Comparison of ENCODE assay signal across 15 cellular contexts in the genomic region with DNA sequence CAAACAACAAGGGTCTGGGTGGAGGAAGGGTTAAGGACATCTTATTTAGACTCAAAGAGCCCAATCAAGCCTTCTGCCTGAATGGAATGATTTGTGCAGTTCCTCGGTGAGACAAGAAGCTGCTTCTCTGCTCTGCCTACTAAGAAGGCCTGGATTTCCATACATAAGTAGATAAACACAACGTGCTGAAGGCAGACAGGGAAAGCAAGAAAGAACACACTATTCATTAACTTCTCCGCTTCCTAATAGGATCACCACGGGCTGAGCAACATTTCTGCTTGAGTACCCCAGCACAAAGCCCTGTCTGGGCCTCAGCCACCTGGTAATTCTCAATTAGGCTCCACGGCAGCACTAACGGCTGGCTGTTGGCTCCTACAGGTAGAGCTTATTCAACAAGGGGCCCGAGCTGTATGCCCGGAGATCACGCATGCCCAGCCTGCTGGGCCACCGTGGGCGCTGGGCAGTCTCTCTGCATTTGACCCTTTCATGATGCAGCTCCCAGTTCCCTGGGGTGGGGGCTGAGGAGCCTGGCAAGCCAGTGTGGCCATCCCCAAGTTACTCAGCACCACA.
A peak's percentile ranks its signal among the peaks of the same experiment; 100 is the strongest.
DNase-seq lines count a peak whose midpoint lies in the region; ATAC-seq, FAIRE-seq and TF ChIP-seq lines count a peak whose summit lies in the region.
"Had no signal": no experiment of that assay in that cellular context is flagged by ENCODE, and none has a peak within 500 bp of the region (broad histone marks: within the 10 kb centered on the region; RNA-seq: fewer than 3 reads in every experiment).

No MANE protein-coding gene starts in this region.

- DNase-seq in GM19239 (ENCODE audit: insufficient read length, low spot score) (peak; percentile 26), NCI-H146 treated with DMSO at 0.1 percent for 48 hours (lab: John Stamatoyannopoulos, UW; ENCODE audit: unreplicated experiment) (peak; percentile 64), aorta (no peak), endothelial cell (ENCODE audit: low spot score) (no peak)
- DNase-seq in activated naive CD8-positive, alpha-beta T cell treated with anti-CD3 and anti-CD28 coated beads, Interleukin-2, amount 50 U/mL, for 24 hours = no peak
- DNase-seq in activated naive CD4-positive, alpha-beta T cell treated with anti-CD3 and anti-CD28 coated beads for 36 hours = no peak
- DNase-seq: colonic mucosa, EL, lower lobe of right lung, NCI-H226 had no signal

- no peaks in the 10 kb centered on the region for H3K4me1 ChIP-seq in aorta (ENCODE audit: control insufficient read depth in 1 of 2, insufficient read depth in 2 of 2, low read length in 2 of 2)
- H3K4me1 ChIP-seq: colonic mucosa, lower lobe of right lung had no signal

- peaks cover 2% of the 10 kb centered on the region for H3K9me3 ChIP-seq in aorta (ENCODE audit: control insufficient read depth, low read length)
- H3K9me3 ChIP-seq: colonic mucosa, lower lobe of right lung had no signal

- TF ChIP-seq CTCF in nephron (IDR thresholded peaks at IDR 0.05; ENCODE audit: unreplicated experiment in 3 of 3) = no peak
- no peak for TF ChIP-seq CTCF in endothelial cell (IDR thresholded peaks at IDR 0.05; ENCODE audit: unreplicated experiment)

- no peaks in the 10 kb centered on the region for H3K36me3 Mint-ChIP-seq in activated naive CD8-positive, alpha-beta T cell treated with anti-CD3 and anti-CD28 coated beads, Interleukin-2, amount 50 U/mL, for 24 hours (ENCODE audit: low read depth)
- H3K36me3 Mint-ChIP-seq in nephron (ENCODE audit: low read depth) (no peaks in the 10 kb centered on the region), endothelial cell (ENCODE audit: low read depth, unreplicated experiment) (peaks cover 11% of the 10 kb centered on the region)
- no peaks in the 10 kb centered on the region for H3K36me3 Mint-ChIP-seq in activated naive CD4-positive, alpha-beta T cell treated with anti-CD3 and anti-CD28 coated beads for 36 hours (ENCODE audit: low read depth)

- no peaks in the 10 kb centered on the region for H3K36me3 ChIP-seq in aorta (ENCODE audit: control insufficient read depth in 1 of 2, insufficient read depth in 2 of 2, low read length in 1 of 2)
- H3K36me3 ChIP-seq: colonic mucosa, lower lobe of right lung had no signal

- CTCF ChIA-PET in activated naive CD4-positive, alpha-beta T cell treated with anti-CD3 and anti-CD28 coated beads for 36 hours (lab: Charles Lee) = no interaction called here

- H3K27me3 Mint-ChIP-seq in activated naive CD8-positive, alpha-beta T cell treated with anti-CD3 and anti-CD28 coated beads, Interleukin-2, amount 50 U/mL, for 24 hours = no peaks in the 10 kb centered on the region
- H3K27me3 Mint-ChIP-seq in nephron (ENCODE audit: low read depth) = peaks cover 7% of the 10 kb centered on the region
- H3K27me3 Mint-ChIP-seq in endothelial cell (ENCODE audit: unreplicated experiment) = peaks cover 6% of the 10 kb centered on the region
- H3K27me3 Mint-ChIP-seq in activated naive CD4-positive, alpha-beta T cell treated with anti-CD3 and anti-CD28 coated beads for 36 hours (ENCODE audit: low read depth) = peaks cover 2% of the 10 kb centered on the region

- no peak overlapping the region for H3K27ac Mint-ChIP-seq in activated naive CD8-positive, alpha-beta T cell treated with anti-CD3 and anti-CD28 coated beads, Interleukin-2, amount 50 U/mL, for 24 hours
- H3K27ac Mint-ChIP-seq in nephron = peak overlapping the region; percentile 55 to 84 (median 79)
- H3K27ac Mint-ChIP-seq in endothelial cell (ENCODE audit: unreplicated experiment) = no peak overlapping the region
- no peak overlapping the region for H3K27ac Mint-ChIP-seq in activated naive CD4-positive, alpha-beta T cell treated with anti-CD3 and anti-CD28 coated beads for 36 hours
- H3K27ac Mint-ChIP-seq: GM23338 had no signal

- H3K9me3 Mint-ChIP-seq in activated naive CD8-positive, alpha-beta T cell treated with anti-CD3 and anti-CD28 coated beads, Interleukin-2, amount 50 U/mL, for 24 hours = peaks cover 4% of the 10 kb centered on the region
- peaks cover 16% of the 10 kb centered on the region for H3K9me3 Mint-ChIP-seq in nephron
- H3K9me3 Mint-ChIP-seq in endothelial cell (ENCODE audit: unreplicated experiment) = peaks cover 25% of the 10 kb centered on the region
- H3K9me3 Mint-ChIP-seq in activated naive CD4-positive, alpha-beta T cell treated with anti-CD3 and anti-CD28 coated beads for 36 hours = peaks cover 4% of the 10 kb centered on the region

- H3K27me3 ChIP-seq in aorta (ENCODE audit: control insufficient read depth in 1 of 2, insufficient read depth in 2 of 2, low read length in 1 of 2) = no peaks in the 10 kb centered on the region
- H3K27me3 ChIP-seq: colonic mucosa had no signal

- intact Hi-C loops in aorta (cut with DNase I) = no loop called here
- intact Hi-C loops in activated naive CD4-positive, alpha-beta T cell treated with anti-CD3 and anti-CD28 coated beads for 36 hours (cut with micrococcal nuclease) = no loop called here

- H3K4me3 ChIP-seq in aorta (ENCODE audit: low read length in 2 of 2) = no peak overlapping the region
- H3K4me3 ChIP-seq: colonic mucosa, GM23338, lower lobe of right lung had no signal

- FAIRE-seq in GM19239 (lab: Jason Lieb, UNC) = no peak

- ATAC-seq in activated naive CD8-positive, alpha-beta T cell treated with anti-CD3 and anti-CD28 coated beads, Interleukin-2, amount 50 U/mL, for 24 hours = peak; percentile 18
- no peak for ATAC-seq in aorta (ENCODE audit: low FRiP score)
- no peak for ATAC-seq in GM21723 (IDR thresholded peaks at IDR 0.05; ENCODE audit: unreplicated experiment)
- ATAC-seq: GM23338, lower lobe of right lung had no signal

- 67% methylated on average over 11 of the region's 11 CpGs for WGBS in aorta, 2 donors

- H3K4me1 Mint-ChIP-seq in activated naive CD8-positive, alpha-beta T cell treated with anti-CD3 and anti-CD28 coated beads, Interleukin-2, amount 50 U/mL, for 24 hours = peaks cover 17% of the 10 kb centered on the region
- H3K4me1 Mint-ChIP-seq in nephron = peaks cover 16% of the 10 kb centered on the region
- H3K4me1 Mint-ChIP-seq in endothelial cell (ENCODE audit: unreplicated experiment) = no peaks in the 10 kb centered on the region
- H3K4me1 Mint-ChIP-seq in activated naive CD4-positive, alpha-beta T cell treated with anti-CD3 and anti-CD28 coated beads for 36 hours (ENCODE audit: low read depth) = peaks cover 9% of the 10 kb centered on the region
- H3K4me1 Mint-ChIP-seq: GM23338 had no signal

- H3K4me3 Mint-ChIP-seq in activated naive CD8-positive, alpha-beta T cell treated with anti-CD3 and anti-CD28 coated beads, Interleukin-2, amount 50 U/mL, for 24 hours = no peak overlapping the region
- no peak overlapping the region for H3K4me3 Mint-ChIP-seq in nephron
- H3K4me3 Mint-ChIP-seq in endothelial cell (ENCODE audit: unreplicated experiment) = no peak overlapping the region
- H3K4me3 Mint-ChIP-seq in activated naive CD4-positive, alpha-beta T cell treated with anti-CD3 and anti-CD28 coated beads for 36 hours = no peak overlapping the region
- H3K4me3 Mint-ChIP-seq: GM23338, neural crest cell had no signal

- H3K27ac ChIP-seq in aorta (ENCODE audit: low read depth in 1 of 2, low read length in 2 of 2) = no peak overlapping the region
- H3K27ac ChIP-seq: colonic mucosa, lower lobe of right lung, VCaP had no signal

Comparison
In these comparisons a context has a peak if more than half of its experiments do, and no peak if none do; other contexts are left out.
1. DNase-seq: peak in GM19239 (single experiment) and NCI-H146 treated with DMSO at 0.1 percent for 48 hours (single experiment); none in activated naive CD8-positive, alpha-beta T cell treated with anti-CD3 and anti-CD28 coated beads, Interleukin-2, amount 50 U/mL, for 24 hours (single experiment), aorta (0 of 2), endothelial cell (single experiment) and activated naive CD4-positive, alpha-beta T cell treated with anti-CD3 and anti-CD28 coated beads for 36 hours (single experiment).
2. H3K27ac Mint-ChIP-seq: peak in nephron (3 of 3); none in activated naive CD8-positive, alpha-beta T cell treated with anti-CD3 and anti-CD28 coated beads, Interleukin-2, amount 50 U/mL, for 24 hours (single experiment), endothelial cell (single experiment) and activated naive CD4-positive, alpha-beta T cell treated with anti-CD3 and anti-CD28 coated beads for 36 hours (single experiment).